Comparison of ENCODE assay signal across 8 cellular contexts in genomic region chr1:145918144-145918991, GRCh38. TPM values are rescaled to one million over a fixed set of nuclear protein-coding genes. Genes with fewer than 3 reads are reported as not detected.
DNase-seq lines count a peak whose midpoint lies in the region; ATAC-seq and TF ChIP-seq lines count a peak whose summit lies in the region.

TSS of gene PEX11B (minus strand) at chr1:145918717. CDS start at chr1:145918688, 29 bp downstream.

- TF ChIP-seq CTCF in BE2C (IDR thresholded peaks at IDR 0.05; ENCODE audit: low read depth, low read length), result no peak

- DNase-seq in BE2C (peak; percentile 83), NCI-H526 (lab: John Stamatoyannopoulos, UW) (peak; percentile 89 to 99), left colon (peak; percentile 89 to 93)
- peak; percentile 89 to 91 for DNase-seq in activated CD4-positive, alpha-beta T cell treated with anti-CD3 and anti-CD28 coated beads for 4 hours
- peak; percentile 90 for DNase-seq in stimulated activated CD4-positive, alpha-beta T cell treated with anti-CD3 and anti-CD28 coated beads, Interleukin-1b, Interleukin-23, amount 100 ng/mL, for 48 hours

- H3K9me3 ChIP-seq in BE2C, result no peaks in the 10 kb centered on the region

- H3K27ac ChIP-seq in cingulate gyrus (ENCODE audit: low read depth, low read length), result peak within 1 kb of the TSS; percentile 92

- H3K27me3 ChIP-seq in BE2C, result no peaks in the 10 kb centered on the region

- peaks cover 4% of the 10 kb centered on the region; the same call in 1 of the 2 replicates for H3K4me1 ChIP-seq in BE2C

- peak within 1 kb of the TSS; percentile 80 for H3K4me3 ChIP-seq in BE2C (ENCODE audit: low read depth, low read length)

- intact Hi-C loops in left colon (cut with DNase I, micrococcal nuclease), result loop anchor here in 1 of 2 donors (10.0 kb wide), 1 partner anchor 46 kb away; the partner anchor contains the start of genes ANKRD34A and POLR3GL

- no peaks in the 10 kb centered on the region for H3K36me3 ChIP-seq in BE2C

- ATAC-seq in GM19328 (IDR thresholded peaks at IDR 0.05; ENCODE audit: unreplicated experiment) (peak; percentile 70), HG03469 (IDR thresholded peaks at IDR 0.05; ENCODE audit: unreplicated experiment) (peak; percentile 66), left colon (peak; percentile 93)

RNA-seq across cellular contexts. Expression of gene PEX11B, which starts in this region (rescaled TPM):
- 47.2 TPM for polyA plus RNA-seq in BE2C (2012; ENCODE audit: insufficient read depth, insufficient read length, low read depth)
- 10 to 100 TPM; 33.8 to 37.1 TPM for total RNA-seq in left colon

Comparison
In these comparisons a context has a peak if more than half of its experiments do, and no peak if none do; other contexts are left out.
1. Peak in every context shown above with its lines: DNase-seq, ATAC-seq, H3K4me3 ChIP-seq and H3K27ac ChIP-seq.